ENCODE assay signal across 17 cellular contexts in the genomic region with DNA sequence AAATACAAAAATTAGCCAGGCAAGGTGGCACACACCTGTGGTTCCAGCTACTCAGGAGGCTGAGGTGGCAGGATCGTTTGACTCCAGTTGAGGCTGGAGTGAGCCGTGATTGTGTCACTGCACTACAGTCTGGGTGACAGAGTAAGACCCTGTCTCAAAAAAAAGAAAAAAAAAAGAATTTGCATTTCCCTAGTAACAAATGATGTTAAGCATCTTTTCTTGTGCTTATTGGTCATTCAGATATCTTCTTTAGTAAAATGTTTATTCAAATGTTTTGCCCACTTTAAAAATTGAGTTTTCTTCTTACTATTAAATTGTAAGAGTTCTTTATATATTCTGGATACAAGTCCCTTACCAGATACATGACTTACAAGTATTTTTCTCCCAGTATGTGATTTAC. TPM values are rescaled to one million over a fixed set of nuclear protein-coding genes. Genes with fewer than 3 reads are reported as not detected.
DNase-seq lines count a peak whose midpoint lies in the region; ATAC-seq, FAIRE-seq and TF ChIP-seq lines count a peak whose summit lies in the region.
"Had no signal": no experiment of that assay in that cellular context is flagged by ENCODE, and none has a peak within 500 bp of the region (broad histone marks: within the 10 kb centered on the region; RNA-seq: fewer than 3 reads in every experiment).

No MANE protein-coding gene starts in this region.

- H3K4me2 ChIP-seq in HepG2 (ENCODE audit: low read depth, low read length) (no peak overlapping the region), OCI-LY1 (ENCODE audit: low read length) (peak overlapping the region; percentile 2; the same call in 1 of the 2 replicates)

- CTCF ChIA-PET in HepG2 (lab: Yijun Ruan, JAX; ENCODE audit: low intra/inter-chr PET ratio, low total read pairs), result no interaction called here

- ATAC-seq in HepG2, result no peak
- ATAC-seq in right lobe of liver, result no peak
- ATAC-seq in left ventricle myocardium superior, result no peak

- H3K4me3 ChIP-seq in HepG2 (replicated peaks in 1 of 3; ENCODE audit: insufficient read depth in 1 of 3, low read depth in 2 of 3, low read length in 3 of 3) (no peak overlapping the region), right lobe of liver (no peak overlapping the region), OCI-LY1 (ENCODE audit: low read depth, low read length, poor library complexity, severe bottlenecking) (no peak overlapping the region)
- H3K4me3 ChIP-seq: HAP-1, SK-N-MC had no signal

- H3K4me1 ChIP-seq in HepG2 (ENCODE audit: insufficient read depth, low read length), result no peaks in the 10 kb centered on the region
- no peaks in the 10 kb centered on the region for H3K4me1 ChIP-seq in right lobe of liver
- peaks cover 23% of the 10 kb centered on the region for H3K4me1 ChIP-seq in OCI-LY1 (ENCODE audit: insufficient read depth, low read length, severe bottlenecking)
- H3K4me1 ChIP-seq: HAP-1 had no signal

- H3K4me3 Mint-ChIP-seq in dendritic cell treated with granulocyte-macrophage colony-stimulating factor and Interleukin-4, amounts not matched to agents 40 ng/mL and 50 ng/mL, for 4 days, result no peak overlapping the region

- H3K79me2 ChIP-seq in HepG2 (ENCODE audit: insufficient read depth, low read length), result no peaks in the 10 kb centered on the region
- no peaks in the 10 kb centered on the region for H3K79me2 ChIP-seq in OCI-LY1 (ENCODE audit: insufficient read depth, low read length)

- H3K9me3 ChIP-seq in HepG2 (ENCODE audit: low read length) (no peaks in the 10 kb centered on the region), right lobe of liver (no peaks in the 10 kb centered on the region), OCI-LY1 (ENCODE audit: low read length) (peaks cover 8% of the 10 kb centered on the region; the same call in 1 of the 2 replicates)
- H3K9me3 ChIP-seq: HAP-1 had no signal

- POLR2A ChIA-PET in HepG2 (lab: Yijun Ruan, JAX), result no interaction called here

- 20% methylated on average over 2 of the region's 2 CpGs for WGBS in HepG2 (ENCODE audit: low lambda C conversion rate)
- WGBS in right lobe of liver (ENCODE audit: insufficient coverage, low coverage, low lambda C conversion rate, missing lambda C conversion rate), result no CpG with 5 or more reads among the region's 2 CpGs

- peaks cover 15% of the 10 kb centered on the region for H3K4me1 Mint-ChIP-seq in dendritic cell treated with granulocyte-macrophage colony-stimulating factor and Interleukin-4, amounts not matched to agents 40 ng/mL and 50 ng/mL, for 4 days (ENCODE audit: low read depth)

- TF ChIP-seq POLR2A in HepG2 (IDR thresholded peaks at IDR 0.05; ENCODE audit: insufficient read depth in 1 of 2, low read depth in 2 of 2, low read length in 2 of 2), result no peak
- no peak for TF ChIP-seq POLR2A in right lobe of liver (IDR thresholded peaks at IDR 0.05)

- H3K27me3 Mint-ChIP-seq in dendritic cell treated with granulocyte-macrophage colony-stimulating factor and Interleukin-4, amounts not matched to agents 40 ng/mL and 50 ng/mL, for 4 days, result no peaks in the 10 kb centered on the region

- intact Hi-C loops in HepG2 (cut with micrococcal nuclease; ENCODE audit: unreplicated experiment), result no loop called here
- intact Hi-C loops in right lobe of liver (cut with DNase I), result no loop called here
- intact Hi-C loops in dendritic cell treated with granulocyte-macrophage colony-stimulating factor and Interleukin-4, amounts not matched to agents 40 ng/mL and 50 ng/mL, for 4 days (cut with micrococcal nuclease), result loop anchor here (2.0 kb wide), 2 partner anchors 37 to 47 kb away; no protein-coding TSS in a partner anchor
- intact Hi-C loops in left ventricle myocardium superior (cut with micrococcal nuclease), result no loop called here

- no peak for DNase-seq in HepG2 (ENCODE audit: low spot score)
- no peak for DNase-seq in right lobe of liver
- DNase-seq in NCI-H146 treated with DMSO at 0.1 percent for 48 hours (lab: John Stamatoyannopoulos, UW; ENCODE audit: unreplicated experiment), result no peak
- no peak for DNase-seq in activated naive CD4-positive, alpha-beta T cell treated with anti-CD3 and anti-CD28 coated beads, Interleukin-2, amount 50 U/mL, for 16 hours
- no peak for DNase-seq in left ventricle myocardium superior
- no peak for DNase-seq in NCI-H2081 (lab: John Stamatoyannopoulos, UW)
- DNase-seq: 8988T, COR-L47, NCI-H1694, NCI-H2107, NCI-H345, NCI-H69 had no signal

- no peaks in the 10 kb centered on the region for H3K36me3 ChIP-seq in HepG2 (replicated peaks in 1 of 2; ENCODE audit: control insufficient read depth in 1 of 2, insufficient read depth in 2 of 2, low read length in 2 of 2)
- no peaks in the 10 kb centered on the region for H3K36me3 ChIP-seq in right lobe of liver
- no peaks in the 10 kb centered on the region for H3K36me3 ChIP-seq in OCI-LY1 (ENCODE audit: insufficient read depth, low read length)
- H3K36me3 ChIP-seq: HAP-1 had no signal

- TF ChIP-seq RAD21 in HepG2 (CRISPR knock-in tag; IDR thresholded peaks at IDR 0.05), result no peak

- H3K36me3 Mint-ChIP-seq in dendritic cell treated with granulocyte-macrophage colony-stimulating factor and Interleukin-4, amounts not matched to agents 40 ng/mL and 50 ng/mL, for 4 days (ENCODE audit: low read depth), result no peaks in the 10 kb centered on the region

- H3K27ac ChIP-seq in HepG2 (ENCODE audit: extremely low read length, insufficient read depth, low read length) (no peak overlapping the region), right lobe of liver (no peak overlapping the region), OCI-LY1 (ENCODE audit: low read depth, low read length, poor library complexity, severe bottlenecking) (peak overlapping the region; percentile 78)
- H3K27ac ChIP-seq: C4-2B, SK-N-MC had no signal

- no peak overlapping the region for H2AFZ ChIP-seq in HepG2 (ENCODE audit: low read length)
- H2AFZ ChIP-seq in OCI-LY1 (ENCODE audit: low read length), result no peak overlapping the region

- TF ChIP-seq EP300 in HepG2 (IDR thresholded peaks at IDR 0.05; ENCODE audit: low read depth in 2 of 2, low read length in 2 of 2) (no peak), HepG2 (CRISPR knock-in tag; IDR thresholded peaks at IDR 0.05; ENCODE audit: borderline replicate concordance) (no peak)

- in situ Hi-C loops in HepG2 (cut with HindIII; ENCODE audit: extremely low pct_ligation_motif_present, low pct_unique_long_range_greater_than_20kb), result no loop called here

- FAIRE-seq in HepG2 (lab: Jason Lieb, UNC), result no peak

- no peaks in the 10 kb centered on the region for H3F3A ChIP-seq in OCI-LY1 (ENCODE audit: insufficient read depth, low read length)

- peaks cover 7% of the 10 kb centered on the region for H3K9me3 Mint-ChIP-seq in dendritic cell treated with granulocyte-macrophage colony-stimulating factor and Interleukin-4, amounts not matched to agents 40 ng/mL and 50 ng/mL, for 4 days

- H3K9me2 ChIP-seq in OCI-LY1 (ENCODE audit: low read depth, low read length), result no peaks in the 10 kb centered on the region

- no peak for TF ChIP-seq CTCF in HepG2 (CRISPR knock-in tag; IDR thresholded peaks at IDR 0.05)
- TF ChIP-seq CTCF in right lobe of liver (IDR thresholded peaks at IDR 0.05), result no peak
- no peak for TF ChIP-seq CTCF in OCI-LY1 (IDR thresholded peaks at IDR 0.05; ENCODE audit: low read length)

- H3K27ac Mint-ChIP-seq in dendritic cell treated with granulocyte-macrophage colony-stimulating factor and Interleukin-4, amounts not matched to agents 40 ng/mL and 50 ng/mL, for 4 days, result peak overlapping the region; percentile 32

- BruUV-seq in HepG2 (replicated peaks; lab: Mats Ljungman, UMichigan), result no TSS peak

- H3K9ac ChIP-seq in HepG2 (ENCODE audit: insufficient read depth, low read depth, low read length) (no peak overlapping the region), OCI-LY1 (ENCODE audit: low read length) (no peak overlapping the region)

- H3K27me3 ChIP-seq in HepG2 (ENCODE audit: control insufficient read depth in 1 of 2, insufficient read depth in 2 of 2, low read length in 2 of 2) (no peaks in the 10 kb centered on the region), right lobe of liver (no peaks in the 10 kb centered on the region), OCI-LY1 (ENCODE audit: insufficient read depth, low read length) (no peaks in the 10 kb centered on the region)

- no peaks in the 10 kb centered on the region for H4K20me1 ChIP-seq in HepG2 (ENCODE audit: insufficient read depth, low read length)
- H4K20me1 ChIP-seq in OCI-LY1 (ENCODE audit: insufficient read depth, low read length), result no peaks in the 10 kb centered on the region

TF ChIP-seq in HepG2, 621 proteins besides CTCF, POLR2A, EP300 and RAD21:
- TF ChIP-seq RFX5 (IDR thresholded peaks at IDR 0.05; ENCODE audit: low read depth, low read length) (peak; percentile 29; the same call in 1 of the 2 replicates), RBM22 (optimal IDR thresholded peaks at IDR 0.05; ENCODE audit: low read length) (no peak)

RNA-seq across cellular contexts. Expression of a gene that starts 48.7 kb away (rescaled TPM):
- total RNA-seq in HepG2 (2016; rRNA removed; fragmentation: Illumina TruSeq; extraction: Trizol), result 5.5 and 25.9 TPM in 2 replicates
- 2.7 and 3.1 TPM in 2 replicates for total RNA-seq in HepG2 (2016; cell fraction: cytosol; rRNA removed; fragmentation: Illumina TruSeq; extraction: Trizol; ENCODE audit: low read depth)
- total RNA-seq in HepG2 (2016; cell fraction: insoluble cytoplasmic fraction; rRNA removed; fragmentation: Illumina TruSeq; extraction: Trizol), result 5.7 and 27.3 TPM in 2 replicates
- 4.4 and 4.9 TPM in 2 replicates for total RNA-seq in HepG2 (2016; cell fraction: membrane; rRNA removed; fragmentation: Illumina TruSeq; extraction: Trizol)
- 68.6 TPM in 2 replicates for total RNA-seq in HepG2 (2016; cell fraction: nucleus; rRNA removed; fragmentation: Illumina TruSeq; extraction: Trizol)
- polyA plus RNA-seq in HepG2 (2011; rRNA removed), result 60.6 and 64.4 TPM in 2 replicates
- polyA plus RNA-seq in HepG2 (2011; cell fraction: cytosol; rRNA removed), result 15.1 and 18.0 TPM in 2 replicates
- polyA plus RNA-seq in HepG2 (2011; cell fraction: nucleus; rRNA removed), result 119 and 131 TPM in 2 replicates
- 6.7 and 12.3 TPM in 2 replicates for polyA plus RNA-seq in HepG2 (2012)
- polyA plus RNA-seq in HepG2 (2016; cell fraction: cytosol; fragmentation: Illumina TruSeq; extraction: Trizol; ENCODE audit: low read depth), result 1.2 and 1.6 TPM in 2 replicates
- polyA plus RNA-seq in HepG2 (2016; cell fraction: insoluble cytoplasmic fraction; fragmentation: Illumina TruSeq; extraction: Trizol; ENCODE audit: low read depth), result 3.7 and 4.3 TPM in 2 replicates
- 1.9 and 2.3 TPM in 2 replicates for polyA plus RNA-seq in HepG2 (2016; cell fraction: membrane; fragmentation: Illumina TruSeq; extraction: Trizol; ENCODE audit: low read depth)
- 93.3 and 117 TPM in 2 replicates for polyA plus RNA-seq in HepG2 (2016; cell fraction: nucleus; fragmentation: Illumina TruSeq; extraction: Trizol; ENCODE audit: insufficient read depth, low read depth)
- polyA minus RNA-seq in HepG2 (2011; rRNA and poly(A)+ RNA removed; ENCODE audit: low replicate concordance), result 12.8 and 49.4 TPM in 2 replicates
- 11.4 and 16.5 TPM in 2 replicates for polyA minus RNA-seq in HepG2 (2011; cell fraction: cytosol; rRNA and poly(A)+ RNA removed)
- 170 and 306 TPM in 2 replicates for polyA minus RNA-seq in HepG2 (2011; cell fraction: nucleus; rRNA and poly(A)+ RNA removed)
- total RNA-seq in right lobe of liver, result 10 to 100 TPM; 23.4 to 83.1 (median 44.4) TPM
- total RNA-seq in left ventricle myocardium superior, result 15.9 TPM
